31 cellular contexts compared by ENCODE assay signal in genomic region chr14:62056789-62057188, GRCh38.
"Had no signal": no experiment of that assay in that cellular context is flagged by ENCODE, and none has a peak within 500 bp of the region (broad histone marks: within the 10 kb centered on the region; RNA-seq: fewer than 3 reads in every experiment).

No MANE protein-coding gene starts in this region.

- H3K4me3 ChIP-seq: adrenal gland, ascending aorta, body of pancreas, breast epithelium, cardiac muscle cell had no signal

- H3K9me3 ChIP-seq: adrenal gland, ascending aorta, body of pancreas had no signal

- H3K27me3 ChIP-seq: adrenal gland, ascending aorta, body of pancreas, brain microvascular endothelial cell, breast epithelium, cardiac muscle cell had no signal

- H3K36me3 ChIP-seq: adrenal gland, ascending aorta, brain microvascular endothelial cell, breast epithelium, cardiac muscle cell had no signal

- DNase-seq: activated effector memory CD4-positive, alpha-beta T cell treated with anti-CD3 and anti-CD28 coated beads, Interleukin-2, amount 50 U/mL, for 16 hours; activated effector memory CD4-positive, alpha-beta T cell treated with Interleukin-2 at 50 U/mL for 16 hours; activated gamma-delta T cell; activated gamma-delta T cell treated with Interleukin-2 at 50 U/mL for 16 hours; activated naive CD4-positive, alpha-beta T cell; activated naive CD4-positive, alpha-beta T cell treated with anti-CD3 and anti-CD28 coated beads for 36 hours; activated naive CD4-positive, alpha-beta T cell treated with anti-CD3 and anti-CD28 coated beads, Interleukin-2, amount 10 ng/mL, durations not matched to agents 7 days and 5 days; activated naive CD4-positive, alpha-beta T cell treated with anti-CD3 and anti-CD28 coated beads, Interleukin-2, amount 50 U/mL, for 16 hours; activated naive CD4-positive, alpha-beta T cell treated with Interleukin-2 at 50 U/mL for 16 hours; activated naive CD8-positive, alpha-beta T cell treated with anti-CD3 and anti-CD28 coated beads for 36 hours; activated naive CD8-positive, alpha-beta T cell treated with anti-CD3 and anti-CD28 coated beads, Interleukin-2, amount 10 ng/mL, durations not matched to agents 7 days and 5 days; activated naive CD8-positive, alpha-beta T cell treated with anti-CD3 and anti-CD28 coated beads, Interleukin-2, amount 50 U/mL, for 24 hours; activated T-cell treated with anti-CD3 and anti-CD28 coated beads for 4 hours; activated T-cell treated with anti-CD3 and anti-CD28 coated beads, Interleukin-2, amount 50 U/mL, for 1 hour; activated T-cell treated with anti-CD3 and anti-CD28 coated beads, Interleukin-2, amount 50 U/mL, for 24 hours; activated T-cell treated with anti-CD3 and anti-CD28 coated beads, Interleukin-2, amount 50 U/mL, for 4 hours; activated T-cell treated with anti-CD3 and anti-CD28 coated beads, Interleukin-2, amount 50 U/mL, for 48 hours; activated T-cell treated with anti-CD3 and anti-CD28 coated beads, Interleukin-2, amount 50 U/mL, for 72 hours; adrenal gland; amniotic stem cell; amygdala; anterior cingulate cortex; aorta; body of pancreas; brain microvascular endothelial cell; caudate nucleus; central memory CD4-positive, alpha-beta T cell; cerebellar nuclear complex had no signal

- H3K27ac ChIP-seq: adrenal gland, ascending aorta, body of pancreas, brain microvascular endothelial cell, breast epithelium, cardiac muscle cell had no signal

- H3K4me1 ChIP-seq: adrenal gland, ascending aorta, body of pancreas, breast epithelium had no signal
